ENCODE assay signal across 9 cellular contexts in the genomic region with DNA sequence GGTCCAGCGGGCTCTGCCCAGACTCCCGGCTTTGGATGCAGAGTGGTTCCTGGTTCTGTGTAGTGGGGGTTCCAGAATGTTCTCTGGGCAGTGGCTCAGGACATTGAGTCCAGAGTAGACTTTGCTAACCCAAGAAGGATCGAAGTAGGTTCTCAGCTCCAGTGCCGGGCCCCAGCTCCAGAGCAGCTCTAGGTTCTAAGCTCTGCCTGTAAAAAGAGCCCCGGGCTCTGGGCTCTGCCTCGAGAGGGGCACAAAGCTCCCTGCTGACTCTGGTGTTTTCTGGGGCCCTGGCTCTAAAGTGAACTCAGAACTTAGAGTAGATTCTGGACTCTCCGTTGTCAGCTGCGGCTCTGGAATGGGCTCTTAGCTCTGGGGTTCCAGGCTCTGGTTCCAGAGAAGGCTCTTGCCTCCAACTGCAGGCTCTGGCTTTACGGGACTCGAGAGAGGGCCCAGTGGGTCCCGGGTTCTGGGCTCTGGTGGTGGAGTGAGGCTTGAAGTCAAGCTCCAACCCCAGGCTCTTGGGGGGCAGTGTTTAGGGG. TPM values are rescaled to one million over a fixed set of nuclear protein-coding genes. Genes with fewer than 3 reads are reported as not detected.
DNase-seq lines count a peak whose midpoint lies in the region; ATAC-seq, FAIRE-seq and TF ChIP-seq lines count a peak whose summit lies in the region.
"Had no signal": no experiment of that assay in that cellular context is flagged by ENCODE, and none has a peak within 500 bp of the region (broad histone marks: within the 10 kb centered on the region; RNA-seq: fewer than 3 reads in every experiment).

No MANE protein-coding gene starts in this region.

- WGBS in gastroesophageal sphincter (ENCODE audit: low coverage in 1 of 2), 2 donors: 53% methylated on average over 3 of the region's 11 CpGs; no CpG with 5 or more reads in 1 of the 2 donors

- H3K27ac ChIP-seq in SK-N-MC (no peak overlapping the region), gastroesophageal sphincter (peak overlapping the region in 3 of 4 donors; percentile 65 to 78 (median 66)), gastrocnemius medialis (peak overlapping the region in 1 of 4 donors; percentile 89)

- peak; percentile 24 for ATAC-seq in gastroesophageal sphincter
- ATAC-seq in gastrocnemius medialis: no peak
- no peak for ATAC-seq in HG03097 (IDR thresholded peaks at IDR 0.05; ENCODE audit: low FRiP score, unreplicated experiment)
- ATAC-seq in HG02610 (IDR thresholded peaks at IDR 0.05; ENCODE audit: unreplicated experiment): no peak

- H3K36me3 ChIP-seq in SK-N-MC (ENCODE audit: insufficient read depth, low read length) (peaks cover 21% of the 10 kb centered on the region), gastroesophageal sphincter (peaks cover 0 to 29% of the 10 kb centered on the region in 2 donors), gastrocnemius medialis (peaks cover 0 to 20% of the 10 kb centered on the region in 2 donors)

- peak overlapping the region; percentile 76 for H3K4me3 ChIP-seq in SK-N-MC
- H3K4me3 ChIP-seq in gastroesophageal sphincter: peak overlapping the region in 1 of 2 donors; percentile 53
- H3K4me3 ChIP-seq in gastrocnemius medialis: peak overlapping the region; percentile 35 to 59 (median 50)

- no peak for TF ChIP-seq EP300 in gastroesophageal sphincter (IDR thresholded peaks at IDR 0.05)

- no peaks in the 10 kb centered on the region for H3K27me3 ChIP-seq in gastroesophageal sphincter
- no peaks in the 10 kb centered on the region for H3K27me3 ChIP-seq in gastrocnemius medialis

- intact Hi-C loops in gastrocnemius medialis (cut with DNase I; ENCODE audit: low total_unique reads): no loop called here

- in situ Hi-C loops in gastrocnemius medialis (cut with MboI; ENCODE audit: low sequenced_read_pairs in 4 of 4): loop anchor here in 2 of 4 donors (5.0 kb wide), 1 partner anchor 81 kb away; the partner anchor contains the start of gene NR6A1 (in 2 of the 2)

- H3K4me1 ChIP-seq in gastroesophageal sphincter (peaks cover 0 to 40% (median 9%) of the 10 kb centered on the region in 3 donors), gastrocnemius medialis (peaks cover 31 to 33% of the 10 kb centered on the region in 2 donors)

- DNase-seq in GM19239 (ENCODE audit: insufficient read length, low spot score) (no peak), SK-N-MC (ENCODE audit: low read depth, low spot score) (no peak), gastrocnemius medialis (no peak), DMS79 treated with DMSO at 0.1 percent for 48 hours (lab: John Stamatoyannopoulos, UW) (no peak), NCI-H2081 treated with DMSO at 0.1 percent for 48 hours (lab: John Stamatoyannopoulos, UW) (no peak)

- no peaks in the 10 kb centered on the region for H3K9me3 ChIP-seq in SK-N-MC (ENCODE audit: low read depth, low read length)
- H3K9me3 ChIP-seq in gastroesophageal sphincter: no peaks in the 10 kb centered on the region
- no peaks in the 10 kb centered on the region for H3K9me3 ChIP-seq in gastrocnemius medialis

- peak; percentile 56 for FAIRE-seq in GM19239 (lab: Jason Lieb, UNC)

- TF ChIP-seq CTCF in gastroesophageal sphincter (IDR thresholded peaks at IDR 0.05): no peak
- TF ChIP-seq CTCF in gastrocnemius medialis (IDR thresholded peaks at IDR 0.05 in 4 of 5, conservative IDR thresholded peaks at IDR 0.05 in 1 of 5): no peak

- no peak for TF ChIP-seq POLR2A in gastroesophageal sphincter (IDR thresholded peaks at IDR 0.05)
- no peak for TF ChIP-seq POLR2A in gastrocnemius medialis (IDR thresholded peaks at IDR 0.05)

- H3K9ac ChIP-seq in SK-N-MC (ENCODE audit: insufficient read length): no peak overlapping the region

RNA-seq across cellular contexts. Expression of gene WDR38, which starts 0.4 kb away (rescaled TPM):
- total RNA-seq in gastroesophageal sphincter (not detected), gastrocnemius medialis (not detected)
- total RNA-seq: dermis blood vessel endothelial cell had no signal

RNA-seq across cellular contexts. Expression of gene RPL35, which starts 8.1 kb away (rescaled TPM):
- total RNA-seq in gastroesophageal sphincter: 1,000 to 10,000 TPM; 1,026 to 2,785 (median 2,065) TPM
- total RNA-seq in gastrocnemius medialis: 1,000 to 10,000 TPM; 2,099 to 2,608 (median 2,478) TPM

RNA-seq across cellular contexts. Expression of gene ARPC5L, which starts 8.3 kb away (rescaled TPM):
- 10 to 100 TPM; 19.9 to 27.6 (median 20.3) TPM for total RNA-seq in gastroesophageal sphincter
- 10 to 100 TPM; 28.9 to 47.1 (median 29.2) TPM for total RNA-seq in gastrocnemius medialis
